In genomic region chr9:92763721-92764380, GRCh38 we compare ENCODE assay signal across 8 cellular contexts. TPM values are rescaled to one million over a fixed set of nuclear protein-coding genes. Genes with fewer than 3 reads are reported as not detected.
DNase-seq lines count a peak whose midpoint lies in the region; ATAC-seq and TF ChIP-seq lines count a peak whose summit lies in the region.

No MANE protein-coding gene starts in this region.

- WGBS in tibial nerve, 2 donors: 0 to 2% methylated on average over 11 to 20 of the region's 42 CpGs

- H3K4me1 ChIP-seq in Caco-2 (no peaks in the 10 kb centered on the region), tibial nerve (peaks cover 0 to 56% (median 39%) of the 10 kb centered on the region in 4 donors)

- H3K27ac ChIP-seq in coronary artery (peak overlapping the region; percentile 68 to 100), tibial nerve (peak overlapping the region; percentile 32 to 98 (median 84))

- H3K27ac Mint-ChIP-seq in Caco-2 (ENCODE audit: unreplicated experiment) (no peak overlapping the region), T-helper 17 cell (peak overlapping the region; percentile 91), memory B cell (peak overlapping the region; percentile 84)

- no peaks in the 10 kb centered on the region for H3K27me3 ChIP-seq in Caco-2 (replicated peaks; ENCODE audit: control insufficient read depth, insufficient read depth, low read length)
- no peaks in the 10 kb centered on the region for H3K27me3 ChIP-seq in tibial nerve

- intact Hi-C loops in Caco-2 (cut with micrococcal nuclease; ENCODE audit: unreplicated experiment): no loop called here

- POLR2A ChIA-PET in Caco-2 (lab: Charles Lee): no interaction called here

- no peak for DNase-seq in Caco-2
- peak in 2 of 3 donors; percentile 30 to 36 for DNase-seq in T-helper 17 cell
- no peak for DNase-seq in coronary artery (ENCODE audit: low spot score)
- peak in 1 of 2 donors; percentile 37 for DNase-seq in memory B cell (ENCODE audit: low spot score in 2 of 2)
- DNase-seq in tibial nerve (ENCODE audit: low spot score in 2 of 2): no peak
- DNase-seq in mesenteric fat pad (ENCODE audit: low spot score): no peak
- no peak for DNase-seq in central memory CD4-positive, alpha-beta T cell

- no peak for TF ChIP-seq CTCF in Caco-2 (IDR thresholded peaks at IDR 0.05; ENCODE audit: insufficient read depth in 1 of 2, low read depth in 1 of 2, low read length in 1 of 2, severe bottlenecking in 1 of 2, unreplicated experiment in 1 of 2)
- TF ChIP-seq CTCF in coronary artery (IDR thresholded peaks at IDR 0.05): no peak
- TF ChIP-seq CTCF in tibial nerve (IDR thresholded peaks at IDR 0.05): no peak

- no peak for TF ChIP-seq POLR2A in tibial nerve (IDR thresholded peaks at IDR 0.05)

- CTCF ChIA-PET in Caco-2 (lab: Charles Lee): interaction anchor here (1.1 kb wide), 1 partner anchor 649 kb away, joined by 4 read pairs; the partner anchor contains the start of gene SPTLC1

- H3K4me3 ChIP-seq in Caco-2 (ENCODE audit: low read depth, low read length): peak overlapping the region; percentile 90
- H3K4me3 ChIP-seq in coronary artery: peak overlapping the region; percentile 100
- H3K4me3 ChIP-seq in tibial nerve: peak overlapping the region; percentile 75 to 97 (median 92)

- H3K27me3 Mint-ChIP-seq in Caco-2 (ENCODE audit: insufficient read depth, unreplicated experiment) (no peaks in the 10 kb centered on the region), T-helper 17 cell (no peaks in the 10 kb centered on the region), memory B cell (no peaks in the 10 kb centered on the region)

- no peaks in the 10 kb centered on the region for H3K36me3 ChIP-seq in Caco-2 (ENCODE audit: control insufficient read depth, insufficient read depth, low read length)
- H3K36me3 ChIP-seq in tibial nerve: no peaks in the 10 kb centered on the region

- BruUV-seq in Caco-2 (replicated peaks; lab: Mats Ljungman, UMichigan): no TSS peak

- H3K36me3 Mint-ChIP-seq in Caco-2 (ENCODE audit: insufficient read depth, unreplicated experiment) (no peaks in the 10 kb centered on the region), T-helper 17 cell (ENCODE audit: low read depth) (no peaks in the 10 kb centered on the region), memory B cell (no peaks in the 10 kb centered on the region)

- no peaks in the 10 kb centered on the region for H3K9me3 Mint-ChIP-seq in Caco-2 (ENCODE audit: unreplicated experiment)
- H3K9me3 Mint-ChIP-seq in memory B cell: no peaks in the 10 kb centered on the region

- ATAC-seq in HG02642 (IDR thresholded peaks at IDR 0.05; ENCODE audit: poor library complexity, unreplicated experiment): peak; percentile 7
- ATAC-seq in T-helper 17 cell: no peak
- ATAC-seq in memory B cell (ENCODE audit: low read depth): no peak

- H3K4me3 Mint-ChIP-seq in Caco-2 (ENCODE audit: unreplicated experiment) (peak overlapping the region; percentile 99), T-helper 17 cell (peak overlapping the region; percentile 90), memory B cell (peak overlapping the region; percentile 98)

- TF ChIP-seq EP300 in tibial nerve (IDR thresholded peaks at IDR 0.05): no peak

- H3K9me3 ChIP-seq in Caco-2: no peaks in the 10 kb centered on the region
- H3K9me3 ChIP-seq in T-helper 17 cell (ENCODE audit: control insufficient read depth, low read length, poor library complexity, severe bottlenecking): no peaks in the 10 kb centered on the region
- H3K9me3 ChIP-seq in tibial nerve: no peaks in the 10 kb centered on the region

- H3K4me1 Mint-ChIP-seq in Caco-2 (ENCODE audit: low read depth, unreplicated experiment): peaks cover 7% of the 10 kb centered on the region
- H3K4me1 Mint-ChIP-seq in T-helper 17 cell: peaks cover 47% of the 10 kb centered on the region
- H3K4me1 Mint-ChIP-seq in memory B cell: peaks cover 44% of the 10 kb centered on the region

RNA-seq across cellular contexts. Expression of gene BICD2, which starts 0.8 kb away (rescaled TPM):
- total RNA-seq in Caco-2 (2022): 13.0 and 13.7 TPM in 2 replicates
- 10 to 100 TPM; 22.9 to 34.0 TPM for total RNA-seq in T-helper 17 cell
- total RNA-seq in tibial nerve: 10 to 100 TPM; 36.2 to 46.7 (median 41.6) TPM
- total RNA-seq in mesenteric fat pad: 34.8 TPM

Comparison
In these comparisons a context has a peak if more than half of its experiments do, and no peak if none do; other contexts are left out.
1. DNase-seq: peak in T-helper 17 cell (2 of 3); none in Caco-2 (0 of 2), coronary artery (single experiment), tibial nerve (0 of 2), mesenteric fat pad (single experiment) and central memory CD4-positive, alpha-beta T cell (single experiment).
2. Peak in every context shown above with its lines, with median percentiles within 50 percentile points of each other: H3K4me3 ChIP-seq and H3K4me3 Mint-ChIP-seq.